In genomic region chr1:37997256-37998088, GRCh38 we compare ENCODE assay signal across 9 cellular contexts. TPM values are rescaled to one million over a fixed set of nuclear protein-coding genes. Genes with fewer than 3 reads are reported as not detected.
A peak's percentile ranks its signal among the peaks of the same experiment; 100 is the strongest.
DNase-seq lines count a peak whose midpoint lies in the region; ATAC-seq and TF ChIP-seq lines count a peak whose summit lies in the region.
"Had no signal": no experiment of that assay in that cellular context is flagged by ENCODE, and none has a peak within 500 bp of the region (broad histone marks: within the 10 kb centered on the region; RNA-seq: fewer than 3 reads in every experiment).

No MANE protein-coding gene starts in this region.

- peaks cover 14 to 78% (median 60%) of the 10 kb centered on the region in 12 donors for H3K4me1 ChIP-seq in heart left ventricle
- peaks cover 39 to 80% (median 60%) of the 10 kb centered on the region in 3 donors for H3K4me1 ChIP-seq in esophagus squamous epithelium
- peaks cover 32 to 38% of the 10 kb centered on the region in 2 experiments for H3K4me1 ChIP-seq in trophoblast cell (ENCODE audit: control insufficient read depth in 1 of 2, insufficient read depth in 2 of 2, low read length in 2 of 2)
- H3K4me1 ChIP-seq in vagina: peaks cover 62% of the 10 kb centered on the region
- H3K4me1 ChIP-seq in body of pancreas: peaks cover 33% of the 10 kb centered on the region

- intact Hi-C loops in heart left ventricle (cut with DNase I) (loop anchor here in 1 of 10 donors (10.0 kb wide), 1 partner anchor 837 kb away; no protein-coding TSS in a partner anchor), left cardiac atrium (cut with DNase I) (loop anchor here in 1 of 2 donors (10.0 kb wide), 1 partner anchor 837 kb away; no protein-coding TSS in a partner anchor), esophagus squamous epithelium (cut with DNase I) (no loop called here), vagina (cut with DNase I) (no loop called here), body of pancreas (cut with DNase I) (no loop called here)

- H3K36me3 ChIP-seq in heart left ventricle (peaks cover 0 to 23% (median 17%) of the 10 kb centered on the region in 9 donors), esophagus squamous epithelium (peaks cover 0 to 25% (median 0%) of the 10 kb centered on the region in 3 donors), trophoblast cell (ENCODE audit: control insufficient read depth in 1 of 2, insufficient read depth in 2 of 2, low read length in 2 of 2) (peaks cover 34 to 35% of the 10 kb centered on the region in 2 experiments), vagina (no peaks in the 10 kb centered on the region), body of pancreas (replicated peaks in 1 of 2; ENCODE audit: insufficient read depth in 1 of 2, low read depth in 2 of 2) (no peaks in the 10 kb centered on the region)

- peaks cover 22% of the 10 kb centered on the region for H3K79me2 ChIP-seq in trophoblast cell (ENCODE audit: control insufficient read depth, insufficient read depth, low read length, poor library complexity)

- H3K4ac ChIP-seq in trophoblast cell (ENCODE audit: low read depth, low read length): no peak overlapping the region

- no peak overlapping the region for H3K4me2 ChIP-seq in trophoblast cell (ENCODE audit: low read length)

- TF ChIP-seq POLR2A in heart left ventricle (IDR thresholded peaks at IDR 0.05) (no peak), esophagus squamous epithelium (IDR thresholded peaks at IDR 0.05) (no peak), vagina (IDR thresholded peaks at IDR 0.05) (no peak), body of pancreas (IDR thresholded peaks at IDR 0.05) (no peak)

- H2AFZ ChIP-seq in trophoblast cell (ENCODE audit: insufficient read depth, low read length, poor library complexity): no peak overlapping the region

- peaks cover 0 to 3% (median 0%) of the 10 kb centered on the region in 9 donors for H3K27me3 ChIP-seq in heart left ventricle
- no peaks in the 10 kb centered on the region for H3K27me3 ChIP-seq in esophagus squamous epithelium
- H3K27me3 ChIP-seq in trophoblast cell (ENCODE audit: insufficient read depth, low read length): no peaks in the 10 kb centered on the region
- H3K27me3 ChIP-seq in vagina: no peaks in the 10 kb centered on the region
- no peaks in the 10 kb centered on the region for H3K27me3 ChIP-seq in body of pancreas

- H3K4me3 ChIP-seq in heart left ventricle (no peak overlapping the region), esophagus squamous epithelium (no peak overlapping the region), trophoblast cell (ENCODE audit: low read depth, low read length) (no peak overlapping the region), vagina (no peak overlapping the region), body of pancreas (no peak overlapping the region)

- H2BK12ac ChIP-seq in trophoblast cell (ENCODE audit: low read length): no peak overlapping the region

- H3K18ac ChIP-seq in trophoblast cell (ENCODE audit: low read length): no peak overlapping the region

- H3K9ac ChIP-seq in trophoblast cell (ENCODE audit: low read length): no peak overlapping the region

- H4K12ac ChIP-seq in trophoblast cell (ENCODE audit: low read depth, low read length): no peak overlapping the region

- TF ChIP-seq CTCF in heart left ventricle (IDR thresholded peaks at IDR 0.05) (no peak), esophagus squamous epithelium (IDR thresholded peaks at IDR 0.05) (no peak), vagina (IDR thresholded peaks at IDR 0.05) (no peak), body of pancreas (IDR thresholded peaks at IDR 0.05) (no peak)

- H3K27ac ChIP-seq in heart left ventricle (peak overlapping the region in 11 of 12 donors; percentile 24 to 97 (median 85)), esophagus squamous epithelium (peak overlapping the region; percentile 83 to 92 (median 90)), trophoblast cell (ENCODE audit: low read depth, low read length) (peak overlapping the region; percentile 12), vagina (peak overlapping the region; percentile 93), body of pancreas (peak overlapping the region in 2 of 4 donors; percentile 56 to 78)

- 89 to 93% (median 91%) methylated on average over 25 of the region's 25 CpGs for WGBS in heart left ventricle, 4 donors
- 86 to 88% methylated on average over 9 to 15 of the region's 25 CpGs for WGBS in esophagus squamous epithelium, 2 donors
- no CpG with 5 or more reads among the region's 25 CpGs for WGBS in trophoblast cell (ENCODE audit: extremely low coverage, insufficient coverage, insufficient read length)
- 87 to 88% methylated on average over 19 to 25 of the region's 25 CpGs for WGBS in body of pancreas, 2 donors

- H2AK5ac ChIP-seq in trophoblast cell (ENCODE audit: low read length): no peak overlapping the region

- no peak overlapping the region for H4K91ac ChIP-seq in trophoblast cell (ENCODE audit: low read depth, low read length)

- H3K9me3 ChIP-seq in heart left ventricle (no peaks in the 10 kb centered on the region), esophagus squamous epithelium (no peaks in the 10 kb centered on the region), trophoblast cell (ENCODE audit: insufficient read depth, low read depth, low read length) (no peaks in the 10 kb centered on the region), vagina (no peaks in the 10 kb centered on the region), body of pancreas (no peaks in the 10 kb centered on the region)

- ATAC-seq in heart left ventricle (no peak), left cardiac atrium (no peak), body of pancreas (no peak)

- no peak overlapping the region for H2BK5ac ChIP-seq in trophoblast cell (ENCODE audit: low read depth, low read length, poor library complexity)

- H3K79me1 ChIP-seq in trophoblast cell (ENCODE audit: low read length): peaks cover 36% of the 10 kb centered on the region

- no peak overlapping the region for H3K14ac ChIP-seq in trophoblast cell (ENCODE audit: low read length)

- no peak overlapping the region for H4K8ac ChIP-seq in trophoblast cell (ENCODE audit: low read depth, low read length)

- peak in 1 of 5 donors; percentile 44 for DNase-seq in heart left ventricle
- no peak for DNase-seq in left cardiac atrium
- DNase-seq in esophagus squamous epithelium (lab: John Stamatoyannopoulos, UW): no peak
- no peak for DNase-seq in trophoblast cell
- peak in 1 of 2 donors; percentile 87 for DNase-seq in vagina (ENCODE audit: extremely low spot score in 2 of 2)
- no peak for DNase-seq in cerebellar cortex (ENCODE audit: low spot score)
- DNase-seq in body of pancreas: no peak
- no peak for DNase-seq in HuH-7 (ENCODE audit: low spot score)
- DNase-seq: NCI-H526 had no signal

- no peak overlapping the region for H2BK120ac ChIP-seq in trophoblast cell (ENCODE audit: insufficient read depth, low read length, poor library complexity)

- H3K23ac ChIP-seq in trophoblast cell (ENCODE audit: low read length): no peak overlapping the region

RNA-seq across cellular contexts. Expression of gene SF3A3, which starts 7.7 kb away (rescaled TPM):
- total RNA-seq in heart left ventricle (10 to 100 TPM; 18.8 to 36.1 (median 26.1) TPM), left cardiac atrium (10 to 100 TPM; 27.7 to 36.1 TPM), esophagus squamous epithelium (10 to 100 TPM; 33.9 to 49.7 (median 44.4) TPM), vagina (50.3 TPM), body of pancreas (10 to 100 TPM; 22.1 to 54.1 TPM)
- 10 to 100 TPM in 1 of 2 donors, 1 to 10 TPM in 1; 9.7 to 31.4 TPM for polyA plus RNA-seq in heart left ventricle
- polyA plus RNA-seq in trophoblast cell (2013): 33.9 and 37.1 TPM in 2 replicates

RNA-seq across cellular contexts. Expression of gene FHL3, which starts 7.8 kb away (rescaled TPM):
- 10 to 100 TPM in 6 of 9 donors, 1 to 10 TPM in 3; 4.6 to 27.0 (median 11.3) TPM for total RNA-seq in heart left ventricle
- polyA plus RNA-seq in heart left ventricle: 10 to 100 TPM; 13.7 to 15.4 TPM
- 10 to 100 TPM in 1 of 2 donors, 1 to 10 TPM in 1; 9.9 to 18.6 TPM for total RNA-seq in left cardiac atrium
- total RNA-seq in esophagus squamous epithelium: 10 to 100 TPM in 3 of 4 donors, 1 to 10 TPM in 1; 6.2 to 18.7 (median 12.4) TPM
- 56.9 and 57.3 TPM in 2 replicates for polyA plus RNA-seq in trophoblast cell (2013)
- 26.3 TPM for total RNA-seq in vagina
- 1 to 10 TPM; 7.3 to 7.8 TPM for total RNA-seq in body of pancreas

RNA-seq across cellular contexts. Expression of gene UTP11, which starts 15.1 kb away (rescaled TPM):
- total RNA-seq in heart left ventricle (10 to 100 TPM; 30.7 to 43.7 (median 36.5) TPM), left cardiac atrium (10 to 100 TPM; 24.7 to 37.8 TPM), esophagus squamous epithelium (10 to 100 TPM; 38.5 to 71.5 (median 54.5) TPM), vagina (18.7 TPM), body of pancreas (10 to 100 TPM; 10.9 to 13.2 TPM)
- polyA plus RNA-seq in heart left ventricle: 10 to 100 TPM; 36.2 to 51.6 TPM
- 56.4 and 56.8 TPM in 2 replicates for polyA plus RNA-seq in trophoblast cell (2013)

RNA-seq across cellular contexts. Expression of gene POU3F1, which starts 49.1 kb away (rescaled TPM):
- total RNA-seq in heart left ventricle (under 1 TPM in 2 of 9 donors, not detected in 7; 0.17 to 0.18 TPM), left cardiac atrium (under 1 TPM in 1 of 2 donors, not detected in 1; 0.09 TPM), esophagus squamous epithelium (1 to 10 TPM; 2.1 to 4.5 (median 2.8) TPM), vagina (not detected), body of pancreas (not detected)
- not detected for polyA plus RNA-seq in heart left ventricle
- 0.44 and 0.46 TPM in 2 replicates for polyA plus RNA-seq in trophoblast cell (2013)

RNA-seq across cellular contexts. Expression of gene INPP5B, which starts 50.6 kb away (rescaled TPM):
- total RNA-seq in heart left ventricle: 10 to 100 TPM in 8 of 9 donors, 1 to 10 TPM in 1; 7.7 to 16.2 (median 13.1) TPM
- polyA plus RNA-seq in heart left ventricle: 10 to 100 TPM in 1 of 2 donors, 1 to 10 TPM in 1; 6.5 to 11.4 TPM
- total RNA-seq in left cardiac atrium: 10 to 100 TPM; 13.4 to 19.7 TPM
- total RNA-seq in esophagus squamous epithelium: 10 to 100 TPM in 3 of 4 donors, 1 to 10 TPM in 1; 6.2 to 20.4 (median 13.7) TPM
- polyA plus RNA-seq in trophoblast cell (2013): 9.0 TPM in 2 replicates
- total RNA-seq in vagina: 31.2 TPM
- total RNA-seq in body of pancreas: 10 to 100 TPM; 11.5 to 13.5 TPM
